Comparison of ENCODE assay signal across 25 cellular contexts in the genomic region with DNA sequence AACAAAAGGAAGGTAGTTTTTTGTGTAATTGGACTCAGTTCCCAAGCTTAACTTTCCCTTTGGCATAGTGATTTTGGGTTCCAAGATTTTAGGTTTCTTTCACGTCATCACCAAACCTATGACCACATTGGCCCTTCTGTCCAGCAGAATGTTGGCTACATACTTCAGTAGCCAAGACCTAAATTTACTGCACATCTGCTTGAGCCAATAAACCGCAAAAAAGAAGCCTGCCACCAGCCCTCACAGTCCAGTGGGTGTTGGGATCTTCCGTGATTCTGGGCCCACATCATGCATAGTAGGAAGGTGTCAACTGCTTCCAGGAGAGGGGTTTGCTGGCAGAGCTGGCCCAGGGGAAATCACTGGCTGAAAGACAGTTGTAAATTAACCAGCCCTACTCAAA. TPM values are rescaled to one million over a fixed set of nuclear protein-coding genes. Genes with fewer than 3 reads are reported as not detected.
"Had no signal": no experiment of that assay in that cellular context is flagged by ENCODE, and none has a peak within 500 bp of the region (broad histone marks: within the 10 kb centered on the region; RNA-seq: fewer than 3 reads in every experiment).

No MANE protein-coding gene starts in this region.

- ATAC-seq: activated CD8-positive, alpha-beta T cell treated with anti-CD3 and anti-CD28 coated beads, Interleukin-2, amount 10 ng/mL, durations not matched to agents 7 days and 5 days; body of pancreas; T-helper 17 cell; WTC11 had no signal

- DNase-seq: activated CD4-positive, alpha-beta T cell treated with anti-CD3 and anti-CD28 coated beads for 48 hours; activated CD4-positive, alpha-beta T cell treated with anti-CD3 and anti-CD28 coated beads, Interleukin-2, amount 50 U/mL, for 4 hours; activated CD4-positive, CD25-positive, alpha-beta regulatory T cell treated with anti-CD3 and anti-CD28 coated beads, Interleukin-2, amount 50 U/mL, for 72 hours; activated CD8-positive, alpha-beta memory T cell treated with anti-CD3 and anti-CD28 coated beads, Interleukin-2, amount 50 U/mL, for 48 hours; activated CD8-positive, alpha-beta T cell treated with anti-CD3 and anti-CD28 coated beads, Interleukin-2, amount 10 ng/mL, durations not matched to agents 7 days and 5 days; activated effector memory CD4-positive, alpha-beta T cell treated with Interleukin-2 at 50 U/mL for 16 hours; activated naive CD4-positive, alpha-beta T cell; activated T-cell treated with anti-CD3 and anti-CD28 coated beads, Interleukin-2, amount 50 U/mL, for 1 hour; body of pancreas; Karpas-422; MM.1S; NCI-H1105; NCI-H1436; NCI-H187; NCI-H2081 treated with DMSO at 0.1 percent for 48 hours; NCI-H446; NCI-H524; PC-9; SIG-M5; T-helper 17 cell; T-helper 9 cell had no signal

- H3K4me3 Mint-ChIP-seq: activated CD8-positive, alpha-beta T cell treated with anti-CD3 and anti-CD28 coated beads, Interleukin-2, amount 10 ng/mL, durations not matched to agents 7 days and 5 days; activated naive CD4-positive, alpha-beta T cell treated with anti-CD3 and anti-CD28 coated beads, Interleukin-2, amount 50 U/mL, for 24 hours; activated T-helper 1 cell treated with anti-CD3 and anti-CD28 coated beads, Interleukin-12 subunit alpha, Interleukin-12 subunit beta, Interleukin-2, Interleukin-4 antibody, amounts not matched to agents 30 ng/mL and 10 ng/mL and 1 ng/mL, durations not matched to agents 14 hours and 24 hours and 36 hours; T-helper 17 cell; WTC11 had no signal

- H3K4me1 Mint-ChIP-seq: WTC11 had no signal

- H3K27ac ChIP-seq: ascending aorta, body of pancreas, PC-9 had no signal

- H3K4me3 ChIP-seq: ascending aorta, body of pancreas, PC-9 had no signal

- H2AFZ ChIP-seq: PC-9 had no signal

- H3K36me3 ChIP-seq: ascending aorta had no signal

- H3K27ac Mint-ChIP-seq: activated CD8-positive, alpha-beta T cell treated with anti-CD3 and anti-CD28 coated beads, Interleukin-2, amount 10 ng/mL, durations not matched to agents 7 days and 5 days; activated naive CD4-positive, alpha-beta T cell treated with anti-CD3 and anti-CD28 coated beads, Interleukin-2, amount 50 U/mL, for 24 hours; activated T-helper 1 cell treated with anti-CD3 and anti-CD28 coated beads, Interleukin-12 subunit alpha, Interleukin-12 subunit beta, Interleukin-2, Interleukin-4 antibody, amounts not matched to agents 30 ng/mL and 10 ng/mL and 1 ng/mL, durations not matched to agents 14 hours and 24 hours and 36 hours; T-helper 17 cell; WTC11 had no signal

- H3K4me1 ChIP-seq: ascending aorta, body of pancreas had no signal

- H3K27me3 Mint-ChIP-seq: activated naive CD4-positive, alpha-beta T cell treated with anti-CD3 and anti-CD28 coated beads, Interleukin-2, amount 50 U/mL, for 24 hours; T-helper 17 cell had no signal

- H3K27me3 ChIP-seq: ascending aorta, body of pancreas had no signal

- H3K9me3 Mint-ChIP-seq: activated naive CD4-positive, alpha-beta T cell treated with anti-CD3 and anti-CD28 coated beads, Interleukin-2, amount 50 U/mL, for 24 hours had no signal

- H3K4me2 ChIP-seq: PC-9 had no signal

RNA-seq across cellular contexts. Expression of a gene that starts 57.6 kb away (rescaled TPM):
- total RNA-seq: ascending aorta, PC-9, WTC11 had no signal
